Comparison of ENCODE assay signal across 29 cellular contexts in the genomic region with DNA sequence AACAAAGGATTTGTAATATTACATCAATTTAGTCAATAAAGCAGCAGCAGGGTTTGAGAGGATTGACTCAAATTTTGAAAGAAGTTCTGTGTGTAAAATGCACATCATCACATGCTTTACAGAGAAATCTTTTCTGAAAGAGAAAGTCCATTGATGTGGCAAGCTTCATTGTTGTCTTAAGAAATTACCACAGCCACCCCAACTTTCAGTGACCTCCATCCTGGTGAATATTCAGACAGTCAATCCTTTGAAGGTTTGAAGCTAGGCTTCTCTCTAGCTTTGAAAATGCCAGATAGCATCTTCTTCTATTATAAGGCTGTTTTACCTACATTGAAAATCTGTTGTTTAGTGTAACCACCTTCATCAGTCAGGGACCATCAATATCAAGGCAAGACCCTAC.
"Had no signal": no experiment of that assay in that cellular context is flagged by ENCODE, and none has a peak within 500 bp of the region (broad histone marks: within the 10 kb centered on the region; RNA-seq: fewer than 3 reads in every experiment).

No MANE protein-coding gene starts in this region.

- H3K4me1 Mint-ChIP-seq: activated CD4-positive, alpha-beta T cell treated with anti-CD3 and anti-CD28 coated beads, Interleukin-2, amount 10 ng/mL, durations not matched to agents 24 days and 14 days; activated CD8-positive, alpha-beta memory T cell treated with anti-CD3 and anti-CD28 coated beads, Interleukin-2, amount 10 ng/mL, durations not matched to agents 7 days and 5 days had no signal

- H3K9me2 ChIP-seq: SK-N-SH had no signal

- H3K4me3 ChIP-seq: adrenal gland, body of pancreas, breast epithelium, MG63, Peyer's patch, SJSA1 had no signal

- H3K9me3 Mint-ChIP-seq: activated CD4-positive, alpha-beta T cell treated with anti-CD3 and anti-CD28 coated beads, Interleukin-2, amount 10 ng/mL, durations not matched to agents 24 days and 14 days; activated naive CD8-positive, alpha-beta T cell treated with anti-CD3 and anti-CD28 coated beads for 36 hours; activated T-helper 2 cell treated with anti-CD3 and anti-CD28 coated beads, Interferon-gamma antibody, Interleukin-2, Interleukin-4, amounts not matched to agents 10 μg/mL and 5 μg/mL and 100 μg/mL, durations not matched to agents 14 hours and 24 hours and 36 hours; T-helper 1 cell treated with Interleukin-12 subunit alpha and Interleukin-12 subunit beta and Interleukin-4 antibody, amounts not matched to agents 30 μg/mL and 1 μg/mL, for 36 hours; T-helper 2 cell treated with Interferon-gamma antibody and Interleukin-4, amounts not matched to agents 5 μg/mL and 100 μg/mL, for 36 hours had no signal

- DNase-seq: activated CD4-positive, alpha-beta T cell treated with anti-CD3 and anti-CD28 coated beads, Interleukin-2, amount 10 ng/mL, durations not matched to agents 24 days and 14 days; activated CD4-positive, alpha-beta T cell treated with anti-CD3 and anti-CD28 coated beads, Interleukin-2, amount 50 U/mL, for 4 hours; activated CD8-positive, alpha-beta memory T cell treated with anti-CD3 and anti-CD28 coated beads for 24 hours; activated CD8-positive, alpha-beta memory T cell treated with anti-CD3 and anti-CD28 coated beads, Interleukin-2, amount 10 ng/mL, durations not matched to agents 7 days and 5 days; activated CD8-positive, alpha-beta memory T cell treated with anti-CD3 and anti-CD28 coated beads, Interleukin-2, amount 50 U/mL, for 48 hours; activated gamma-delta T cell treated with Interleukin-2 at 50 U/mL for 16 hours; activated naive CD4-positive, alpha-beta T cell treated with anti-CD3 and anti-CD28 coated beads, Interleukin-2, amount 50 U/mL, for 16 hours; activated naive CD8-positive, alpha-beta T cell treated with anti-CD3 and anti-CD28 coated beads for 36 hours; adrenal gland; body of pancreas; Kasumi-1; MG63; MV-4-11; NCI-H1092; NCI-H1436 treated with DMSO at 0.1 percent for 48 hours; NCI-H1694 treated with DMSO at 0.1 percent for 48 hours; NCI-H2029; NCI-H345; NCI-H524 treated with DMSO at 0.1 percent for 48 hours; PC-3; Peyer's patch; RPMI8226; SHP77 treated with DMSO at 0.1 percent for 48 hours; SK-N-SH had no signal

- H3K4me3 Mint-ChIP-seq: activated CD4-positive, alpha-beta T cell treated with anti-CD3 and anti-CD28 coated beads, Interleukin-2, amount 10 ng/mL, durations not matched to agents 24 days and 14 days; activated CD8-positive, alpha-beta memory T cell treated with anti-CD3 and anti-CD28 coated beads, Interleukin-2, amount 10 ng/mL, durations not matched to agents 7 days and 5 days; activated naive CD8-positive, alpha-beta T cell treated with anti-CD3 and anti-CD28 coated beads for 36 hours; T-helper 1 cell treated with Interleukin-12 subunit alpha and Interleukin-12 subunit beta and Interleukin-4 antibody, amounts not matched to agents 30 μg/mL and 1 μg/mL, for 36 hours; T-helper 2 cell treated with Interferon-gamma antibody and Interleukin-4, amounts not matched to agents 5 μg/mL and 100 μg/mL, for 36 hours had no signal

- ATAC-seq: activated CD8-positive, alpha-beta memory T cell treated with anti-CD3 and anti-CD28 coated beads, Interleukin-2, amount 10 ng/mL, durations not matched to agents 7 days and 5 days; body of pancreas; PC-3 had no signal

- H3K9me3 ChIP-seq: adrenal gland, body of pancreas, breast epithelium, MG63, Peyer's patch, SJSA1, SK-N-SH had no signal

- H3K27ac ChIP-seq: adrenal gland, body of pancreas, breast epithelium, Peyer's patch, SJSA1 had no signal

- H3K27me3 Mint-ChIP-seq: activated CD4-positive, alpha-beta T cell treated with anti-CD3 and anti-CD28 coated beads, Interleukin-2, amount 10 ng/mL, durations not matched to agents 24 days and 14 days; activated CD8-positive, alpha-beta memory T cell treated with anti-CD3 and anti-CD28 coated beads, Interleukin-2, amount 10 ng/mL, durations not matched to agents 7 days and 5 days; activated naive CD8-positive, alpha-beta T cell treated with anti-CD3 and anti-CD28 coated beads for 36 hours had no signal

- H3K4me2 ChIP-seq: SK-N-SH had no signal

- H3K4me1 ChIP-seq: adrenal gland, body of pancreas, breast epithelium, Peyer's patch, SJSA1 had no signal

- H3K27ac Mint-ChIP-seq: activated CD4-positive, alpha-beta T cell treated with anti-CD3 and anti-CD28 coated beads, Interleukin-2, amount 10 ng/mL, durations not matched to agents 24 days and 14 days; activated CD8-positive, alpha-beta memory T cell treated with anti-CD3 and anti-CD28 coated beads, Interleukin-2, amount 10 ng/mL, durations not matched to agents 7 days and 5 days; activated naive CD8-positive, alpha-beta T cell treated with anti-CD3 and anti-CD28 coated beads for 36 hours; activated T-helper 2 cell treated with anti-CD3 and anti-CD28 coated beads, Interferon-gamma antibody, Interleukin-2, Interleukin-4, amounts not matched to agents 10 μg/mL and 5 μg/mL and 100 μg/mL, durations not matched to agents 14 hours and 24 hours and 36 hours; T-helper 1 cell treated with Interleukin-12 subunit alpha and Interleukin-12 subunit beta and Interleukin-4 antibody, amounts not matched to agents 30 μg/mL and 1 μg/mL, for 36 hours; T-helper 2 cell treated with Interferon-gamma antibody and Interleukin-4, amounts not matched to agents 5 μg/mL and 100 μg/mL, for 36 hours had no signal

- H3K36me3 ChIP-seq: adrenal gland, breast epithelium, MG63, Peyer's patch, SJSA1 had no signal
